Comparison of ENCODE assay signal across 1 cellular context in the genomic region with DNA sequence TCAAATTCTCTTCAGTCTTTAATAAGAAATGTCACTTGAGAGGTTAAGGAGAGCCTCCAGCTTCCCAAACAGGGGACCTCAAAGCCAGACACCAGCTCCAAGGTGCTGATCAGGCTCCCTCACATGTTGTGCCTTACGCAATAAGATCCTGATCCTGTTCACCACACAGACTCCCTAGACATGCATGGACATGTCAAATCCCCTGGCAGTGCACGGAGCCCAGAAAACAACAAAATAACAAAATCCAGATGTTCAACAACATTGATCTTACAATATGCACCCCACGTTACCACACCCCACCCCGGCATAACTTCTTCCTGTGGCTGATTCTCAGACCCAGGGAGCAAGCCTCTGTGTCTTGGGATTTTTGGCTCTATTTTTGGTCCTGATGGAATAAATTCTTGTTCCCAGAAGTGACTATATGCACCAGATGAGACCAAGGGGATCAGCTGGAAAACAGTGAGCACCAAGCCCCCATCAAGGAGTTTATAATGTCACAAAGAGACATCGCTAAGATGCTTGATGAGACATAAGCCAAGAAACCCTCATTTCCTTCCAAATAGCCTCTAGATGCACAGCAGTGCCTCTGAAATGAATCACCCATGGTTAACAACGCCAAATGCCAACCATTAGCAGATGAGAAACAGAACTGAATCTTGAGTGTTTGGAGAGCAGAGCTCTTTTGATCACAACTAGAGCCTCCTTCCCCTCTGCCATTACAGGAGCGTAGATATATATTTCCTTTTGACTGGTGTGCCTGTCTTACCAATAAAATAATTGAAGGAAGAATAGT.
TF ChIP-seq lines count a peak whose summit lies in the region.

No MANE protein-coding gene starts in this region.

TF ChIP-seq in SK-N-SH, 30 proteins besides CTCF, POLR2A, EP300 and RAD21 (continued from another document):
- TF ChIP-seq, protein P1, sequence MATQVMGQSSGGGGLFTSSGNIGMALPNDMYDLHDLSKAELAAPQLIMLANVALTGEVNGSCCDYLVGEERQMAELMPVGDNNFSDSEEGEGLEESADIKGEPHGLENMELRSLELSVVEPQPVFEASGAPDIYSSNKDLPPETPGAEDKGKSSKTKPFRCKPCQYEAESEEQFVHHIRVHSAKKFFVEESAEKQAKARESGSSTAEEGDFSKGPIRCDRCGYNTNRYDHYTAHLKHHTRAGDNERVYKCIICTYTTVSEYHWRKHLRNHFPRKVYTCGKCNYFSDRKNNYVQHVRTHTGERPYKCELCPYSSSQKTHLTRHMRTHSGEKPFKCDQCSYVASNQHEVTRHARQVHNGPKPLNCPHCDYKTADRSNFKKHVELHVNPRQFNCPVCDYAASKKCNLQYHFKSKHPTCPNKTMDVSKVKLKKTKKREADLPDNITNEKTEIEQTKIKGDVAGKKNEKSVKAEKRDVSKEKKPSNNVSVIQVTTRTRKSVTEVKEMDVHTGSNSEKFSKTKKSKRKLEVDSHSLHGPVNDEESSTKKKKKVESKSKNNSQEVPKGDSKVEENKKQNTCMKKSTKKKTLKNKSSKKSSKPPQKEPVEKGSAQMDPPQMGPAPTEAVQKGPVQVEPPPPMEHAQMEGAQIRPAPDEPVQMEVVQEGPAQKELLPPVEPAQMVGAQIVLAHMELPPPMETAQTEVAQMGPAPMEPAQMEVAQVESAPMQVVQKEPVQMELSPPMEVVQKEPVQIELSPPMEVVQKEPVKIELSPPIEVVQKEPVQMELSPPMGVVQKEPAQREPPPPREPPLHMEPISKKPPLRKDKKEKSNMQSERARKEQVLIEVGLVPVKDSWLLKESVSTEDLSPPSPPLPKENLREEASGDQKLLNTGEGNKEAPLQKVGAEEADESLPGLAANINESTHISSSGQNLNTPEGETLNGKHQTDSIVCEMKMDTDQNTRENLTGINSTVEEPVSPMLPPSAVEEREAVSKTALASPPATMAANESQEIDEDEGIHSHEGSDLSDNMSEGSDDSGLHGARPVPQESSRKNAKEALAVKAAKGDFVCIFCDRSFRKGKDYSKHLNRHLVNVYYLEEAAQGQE (IDR thresholded peaks at IDR 0.05; ENCODE audit: low read depth, low read length) = peak; percentile 23; the same call in 1 of the 2 replicates
- TF ChIP-seq MEF2A (IDR thresholded peaks at IDR 0.05; ENCODE audit: borderline replicate concordance, low read depth) (no peak), RCOR1 (IDR thresholded peaks at IDR 0.05; ENCODE audit: low read length) (no peak)
- TF ChIP-seq, protein P2, sequence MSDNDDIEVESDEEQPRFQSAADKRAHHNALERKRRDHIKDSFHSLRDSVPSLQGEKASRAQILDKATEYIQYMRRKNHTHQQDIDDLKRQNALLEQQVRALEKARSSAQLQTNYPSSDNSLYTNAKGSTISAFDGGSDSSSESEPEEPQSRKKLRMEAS (IDR thresholded peaks at IDR 0.05; ENCODE audit: low read depth) = 0 out of 2 replicates have a peak, but pooled peaks have one; percentile 32
TF ChIP-seq in SK-N-SH: peak in this region for 9.
